23 cellular contexts compared by ENCODE assay signal in genomic region chr1:150606743-150607142, GRCh38. TPM values are rescaled to one million over a fixed set of nuclear protein-coding genes. Genes with fewer than 3 reads are reported as not detected.
DNase-seq lines count a peak whose midpoint lies in the region; ATAC-seq and TF ChIP-seq lines count a peak whose summit lies in the region.
"Had no signal": no experiment of that assay in that cellular context is flagged by ENCODE, and none has a peak within 500 bp of the region (broad histone marks: within the 10 kb centered on the region; RNA-seq: fewer than 3 reads in every experiment).

No MANE protein-coding gene starts in this region.

- CTCF ChIA-PET in naive thymus-derived CD4-positive, alpha-beta T cell (lab: Charles Lee), result interaction anchor here (0.6 to 1.5 kb wide), 4 partner anchors 16 to 46 kb away, joined by 3 to 5 read pairs (median 4); partner anchors contain the start of gene ENSA

- peaks cover 29% of the 10 kb centered on the region for H3K4me1 Mint-ChIP-seq in activated naive CD8-positive, alpha-beta T cell (ENCODE audit: low read depth)
- H3K4me1 Mint-ChIP-seq in activated naive CD8-positive, alpha-beta T cell treated with anti-CD3 and anti-CD28 coated beads, Interleukin-2, amount 50 U/mL, for 24 hours, result peaks cover 39% of the 10 kb centered on the region
- H3K4me1 Mint-ChIP-seq in central memory CD8-positive, alpha-beta T cell, result peaks cover 7% of the 10 kb centered on the region
- peaks cover 27% of the 10 kb centered on the region for H3K4me1 Mint-ChIP-seq in osteocyte (ENCODE audit: unreplicated experiment)
- H3K4me1 Mint-ChIP-seq in naive thymus-derived CD4-positive, alpha-beta T cell, result peaks cover 4 to 24% (median 18%) of the 10 kb centered on the region in 7 donors

- no peak for TF ChIP-seq CTCF in osteocyte (IDR thresholded peaks at IDR 0.05)

- H3K27me3 Mint-ChIP-seq in activated naive CD8-positive, alpha-beta T cell, result no peaks in the 10 kb centered on the region
- no peaks in the 10 kb centered on the region for H3K27me3 Mint-ChIP-seq in activated naive CD8-positive, alpha-beta T cell treated with anti-CD3 and anti-CD28 coated beads, Interleukin-2, amount 50 U/mL, for 24 hours
- no peaks in the 10 kb centered on the region for H3K27me3 Mint-ChIP-seq in central memory CD8-positive, alpha-beta T cell
- no peaks in the 10 kb centered on the region for H3K27me3 Mint-ChIP-seq in osteocyte (ENCODE audit: unreplicated experiment)
- H3K27me3 Mint-ChIP-seq in naive thymus-derived CD4-positive, alpha-beta T cell, result no peaks in the 10 kb centered on the region
- H3K27me3 Mint-ChIP-seq: activated B cell treated with CpG ODN at 0.5 μM for 24 hours; CD4-positive, alpha-beta T cell had no signal

- H3K27ac ChIP-seq in HUES64 (ENCODE audit: low read depth, low read length), result 0 out of 2 replicates have a peak overlapping the region, but pooled peaks have one; percentile 51
- H3K27ac ChIP-seq in naive thymus-derived CD4-positive, alpha-beta T cell (ENCODE audit: low read depth, low read length), result no peak overlapping the region
- H3K27ac ChIP-seq: vagina had no signal

- H3K4me3 ChIP-seq in HUES64 (ENCODE audit: low read length), result no peak overlapping the region
- no peak overlapping the region for H3K4me3 ChIP-seq in naive thymus-derived CD4-positive, alpha-beta T cell (ENCODE audit: low read length)
- H3K4me3 ChIP-seq: vagina had no signal

- POLR2A ChIA-PET in naive thymus-derived CD4-positive, alpha-beta T cell (lab: Charles Lee), result interaction anchor here (0.9 to 1.3 kb wide), 2 partner anchors 13 to 23 kb away, joined by 4 read pairs; partner anchors contain the start of gene ENSA

- no peak for ATAC-seq in activated naive CD8-positive, alpha-beta T cell treated with anti-CD3 and anti-CD28 coated beads, Interleukin-2, amount 50 U/mL, for 24 hours
- ATAC-seq in central memory CD8-positive, alpha-beta T cell (replicated peaks; ENCODE audit: extremely low read depth, poor library complexity, severe bottlenecking), result no peak
- ATAC-seq in naive thymus-derived CD4-positive, alpha-beta T cell, result no peak
- ATAC-seq: activated CD8-positive, alpha-beta T cell treated with anti-CD3 and anti-CD28 coated beads, Interleukin-2, amount 10 ng/mL, durations not matched to agents 7 days and 5 days had no signal

- no peak for DNase-seq in activated naive CD8-positive, alpha-beta T cell treated with anti-CD3 and anti-CD28 coated beads, Interleukin-2, amount 50 U/mL, for 24 hours
- DNase-seq in central memory CD8-positive, alpha-beta T cell (ENCODE audit: low spot score in 2 of 2), result no peak
- DNase-seq in osteocyte (ENCODE audit: extremely low spot score, unreplicated experiment), result no peak
- no peak for DNase-seq in naive thymus-derived CD4-positive, alpha-beta T cell
- DNase-seq in GM19238 (ENCODE audit: insufficient read length, low spot score), result no peak
- DNase-seq in midbrain (lab: John Stamatoyannopoulos, UW), result no peak
- DNase-seq: activated B cell treated with CpG ODN at 0.5 μM for 24 hours; activated CD8-positive, alpha-beta T cell treated with anti-CD3 and anti-CD28 coated beads, Interleukin-2, amount 10 ng/mL, durations not matched to agents 7 days and 5 days; CD4-positive, alpha-beta T cell; cortex of kidney; DMS 273 treated with DMSO at 0.1 percent for 48 hours; H7; head of caudate nucleus; MM.1S; NCI-H1417 treated with DMSO at 0.1 percent for 48 hours; NCI-H2107; NCI-H510A; nephron progenitor cell; SK-N-SH had no signal

- no peaks in the 10 kb centered on the region for H3K27me3 ChIP-seq in HUES64 (ENCODE audit: insufficient read depth, low read length)
- H3K27me3 ChIP-seq in naive thymus-derived CD4-positive, alpha-beta T cell (ENCODE audit: control insufficient read depth in 2 of 2, insufficient read depth in 2 of 2, low read length in 2 of 2), result no peaks in the 10 kb centered on the region
- H3K27me3 ChIP-seq: vagina had no signal

- no peak overlapping the region for H3K4me3 Mint-ChIP-seq in activated naive CD8-positive, alpha-beta T cell
- no peak overlapping the region for H3K4me3 Mint-ChIP-seq in activated naive CD8-positive, alpha-beta T cell treated with anti-CD3 and anti-CD28 coated beads, Interleukin-2, amount 50 U/mL, for 24 hours
- no peak overlapping the region for H3K4me3 Mint-ChIP-seq in central memory CD8-positive, alpha-beta T cell
- H3K4me3 Mint-ChIP-seq in osteocyte (ENCODE audit: unreplicated experiment), result no peak overlapping the region
- H3K4me3 Mint-ChIP-seq in naive thymus-derived CD4-positive, alpha-beta T cell, result no peak overlapping the region
- H3K4me3 Mint-ChIP-seq: activated B cell treated with CpG ODN at 0.5 μM for 24 hours; activated CD8-positive, alpha-beta T cell treated with anti-CD3 and anti-CD28 coated beads, Interleukin-2, amount 10 ng/mL, durations not matched to agents 7 days and 5 days; CD4-positive, alpha-beta T cell; nephron progenitor cell; T-helper 2 cell treated with Interferon-gamma antibody and Interleukin-4, amounts not matched to agents 5 μg/mL and 100 μg/mL, for 36 hours had no signal

- no peak overlapping the region for H3K9ac ChIP-seq in HUES64 (ENCODE audit: low read depth, low read length)
- H3K9ac ChIP-seq: SK-N-SH had no signal

- H3K36me3 ChIP-seq in HUES64 (ENCODE audit: insufficient read depth, low read length), result peaks cover 10% of the 10 kb centered on the region
- peaks cover 0 to 4% (median 0%) of the 10 kb centered on the region in 3 experiments for H3K36me3 ChIP-seq in naive thymus-derived CD4-positive, alpha-beta T cell (ENCODE audit: control insufficient read depth in 2 of 3, insufficient read depth in 3 of 3, low read length in 3 of 3)
- H3K36me3 ChIP-seq: vagina had no signal

- H3K36me3 Mint-ChIP-seq in activated naive CD8-positive, alpha-beta T cell, result peaks cover 10% of the 10 kb centered on the region
- H3K36me3 Mint-ChIP-seq in activated naive CD8-positive, alpha-beta T cell treated with anti-CD3 and anti-CD28 coated beads, Interleukin-2, amount 50 U/mL, for 24 hours (ENCODE audit: low read depth), result peaks cover 9% of the 10 kb centered on the region
- peaks cover 7% of the 10 kb centered on the region for H3K36me3 Mint-ChIP-seq in central memory CD8-positive, alpha-beta T cell (ENCODE audit: insufficient read depth)
- peaks cover 2% of the 10 kb centered on the region for H3K36me3 Mint-ChIP-seq in osteocyte (ENCODE audit: unreplicated experiment)
- peaks cover 0 to 14% (median 5%) of the 10 kb centered on the region in 5 donors for H3K36me3 Mint-ChIP-seq in naive thymus-derived CD4-positive, alpha-beta T cell

- peaks cover 29% of the 10 kb centered on the region for H3K4me1 ChIP-seq in HUES64 (ENCODE audit: insufficient read depth, low read length)
- peaks cover 10 to 11% of the 10 kb centered on the region in 2 donors for H3K4me1 ChIP-seq in naive thymus-derived CD4-positive, alpha-beta T cell (ENCODE audit: control insufficient read depth in 2 of 2, insufficient read depth in 2 of 2, low read length in 2 of 2)

- no peaks in the 10 kb centered on the region for H3K9me3 ChIP-seq in HUES64 (ENCODE audit: insufficient read depth, low read depth, low read length)
- H3K9me3 ChIP-seq in naive thymus-derived CD4-positive, alpha-beta T cell (ENCODE audit: control insufficient read depth in 2 of 3, low read length in 3 of 3), result no peaks in the 10 kb centered on the region
- H3K9me3 ChIP-seq: SK-N-SH, vagina had no signal

- peak overlapping the region; percentile 83 for H3K27ac Mint-ChIP-seq in activated naive CD8-positive, alpha-beta T cell
- no peak overlapping the region for H3K27ac Mint-ChIP-seq in activated naive CD8-positive, alpha-beta T cell treated with anti-CD3 and anti-CD28 coated beads, Interleukin-2, amount 50 U/mL, for 24 hours
- peak overlapping the region; percentile 26 for H3K27ac Mint-ChIP-seq in central memory CD8-positive, alpha-beta T cell (ENCODE audit: low read depth)
- H3K27ac Mint-ChIP-seq in osteocyte (ENCODE audit: unreplicated experiment), result peak overlapping the region; percentile 72
- peak overlapping the region in 3 of 9 donors; percentile 34 to 65 (median 53) for H3K27ac Mint-ChIP-seq in naive thymus-derived CD4-positive, alpha-beta T cell
- H3K27ac Mint-ChIP-seq: activated B cell treated with CpG ODN at 0.5 μM for 24 hours; activated CD8-positive, alpha-beta T cell treated with anti-CD3 and anti-CD28 coated beads, Interleukin-2, amount 10 ng/mL, durations not matched to agents 7 days and 5 days; CD4-positive, alpha-beta T cell; nephron progenitor cell; T-helper 2 cell treated with Interferon-gamma antibody and Interleukin-4, amounts not matched to agents 5 μg/mL and 100 μg/mL, for 36 hours had no signal

- intact Hi-C loops in naive thymus-derived CD4-positive, alpha-beta T cell (cut with micrococcal nuclease), result no loop called here

- WGBS in HUES64, result 97% methylated on average over 7 of the region's 7 CpGs

- no peaks in the 10 kb centered on the region for H3K9me3 Mint-ChIP-seq in activated naive CD8-positive, alpha-beta T cell (ENCODE audit: low read depth)
- H3K9me3 Mint-ChIP-seq in activated naive CD8-positive, alpha-beta T cell treated with anti-CD3 and anti-CD28 coated beads, Interleukin-2, amount 50 U/mL, for 24 hours, result no peaks in the 10 kb centered on the region
- H3K9me3 Mint-ChIP-seq in central memory CD8-positive, alpha-beta T cell, result no peaks in the 10 kb centered on the region
- no peaks in the 10 kb centered on the region for H3K9me3 Mint-ChIP-seq in osteocyte (ENCODE audit: unreplicated experiment)
- no peaks in the 10 kb centered on the region for H3K9me3 Mint-ChIP-seq in naive thymus-derived CD4-positive, alpha-beta T cell
- H3K9me3 Mint-ChIP-seq: activated B cell treated with CpG ODN at 0.5 μM for 24 hours; CD4-positive, alpha-beta T cell; nephron progenitor cell; T-helper 2 cell treated with Interferon-gamma antibody and Interleukin-4, amounts not matched to agents 5 μg/mL and 100 μg/mL, for 36 hours had no signal

RNA-seq across cellular contexts. Expression of gene ENSA, which starts 22.7 kb away (rescaled TPM):
- polyA plus RNA-seq in HUES64 (2013, experiment 1 of 2), result 173 TPM
- 161 TPM for polyA plus RNA-seq in HUES64 (2013, experiment 2 of 2)
- total RNA-seq in osteocyte, result 111 and 116 TPM in 2 replicates
- 100 to 1,000 TPM in 4 of 5 experiments, 10 to 100 TPM in 1; 97.2 to 178 (median 157) TPM for total RNA-seq in naive thymus-derived CD4-positive, alpha-beta T cell
- polyA plus RNA-seq in naive thymus-derived CD4-positive, alpha-beta T cell, result 10 to 100 TPM; 59.4 to 60.0 TPM

RNA-seq across cellular contexts. Expression of gene MCL1, which starts 27.3 kb away (rescaled TPM):
- 126 TPM for polyA plus RNA-seq in HUES64 (2013, experiment 1 of 2)
- polyA plus RNA-seq in HUES64 (2013, experiment 2 of 2), result 126 TPM
- total RNA-seq in osteocyte, result 275 and 296 TPM in 2 replicates
- total RNA-seq in naive thymus-derived CD4-positive, alpha-beta T cell, result 1,000 to 10,000 TPM in 1 of 5 experiments, 100 to 1,000 TPM in 4; 302 to 1,400 (median 377) TPM
- 100 to 1,000 TPM; 171 to 172 TPM for polyA plus RNA-seq in naive thymus-derived CD4-positive, alpha-beta T cell

RNA-seq across cellular contexts. Expression of gene ADAMTSL4, which starts 57.5 kb away (rescaled TPM):
- polyA plus RNA-seq in HUES64 (2013, experiment 1 of 2), result 1.1 TPM
- polyA plus RNA-seq in HUES64 (2013, experiment 2 of 2), result 1.5 TPM
- 2.3 and 2.6 TPM in 2 replicates for total RNA-seq in osteocyte
- total RNA-seq in naive thymus-derived CD4-positive, alpha-beta T cell, result 10 to 100 TPM in 1 of 5 experiments, 1 to 10 TPM in 1, under 1 TPM in 3; 0.49 to 27.7 (median 0.79) TPM
- polyA plus RNA-seq in naive thymus-derived CD4-positive, alpha-beta T cell, result under 1 TPM; 0.14 to 0.25 TPM
- total RNA-seq: activated CD8-positive, alpha-beta T cell treated with anti-CD3 and anti-CD28 coated beads, Interleukin-2, amount 10 ng/mL, durations not matched to agents 7 days and 5 days had no signal
